ENCODE assay signal across 44 cellular contexts in genomic region chr10:93594518-93594917, GRCh38. TPM values are rescaled to one million over a fixed set of nuclear protein-coding genes. Genes with fewer than 3 reads are reported as not detected.
"Had no signal": no experiment of that assay in that cellular context is flagged by ENCODE, and none has a peak within 500 bp of the region (broad histone marks: within the 10 kb centered on the region; RNA-seq: fewer than 3 reads in every experiment).

No MANE protein-coding gene starts in this region.

- H3K4me1 Mint-ChIP-seq: activated naive CD4-positive, alpha-beta T cell treated with anti-CD3 and anti-CD28 coated beads, Interleukin-2, amount 10 ng/mL, durations not matched to agents 7 days and 5 days; activated naive CD4-positive, alpha-beta T cell treated with anti-CD3 and anti-CD28 coated beads, Interleukin-2, amount 50 U/mL, for 24 hours; activated naive CD8-positive, alpha-beta T cell treated with anti-CD3 and anti-CD28 coated beads for 36 hours; activated naive CD8-positive, alpha-beta T cell treated with anti-CD3 and anti-CD28 coated beads, Interleukin-2, amount 10 ng/mL, durations not matched to agents 7 days and 5 days; activated naive CD8-positive, alpha-beta T cell treated with anti-CD3 and anti-CD28 coated beads, Interleukin-2, amount 50 U/mL, for 24 hours; activated T-helper 17 cell treated with anti-CD3 and anti-CD28 coated beads, Interleukin-2, amount 50 U/mL, for 72 hours; brain; central memory CD8-positive, alpha-beta T cell had no signal

- H3K36me3 Mint-ChIP-seq: activated naive CD4-positive, alpha-beta T cell treated with anti-CD3 and anti-CD28 coated beads, Interleukin-2, amount 10 ng/mL, durations not matched to agents 7 days and 5 days; activated naive CD4-positive, alpha-beta T cell treated with anti-CD3 and anti-CD28 coated beads, Interleukin-2, amount 50 U/mL, for 24 hours; activated naive CD4-positive, alpha-beta T cell treated with anti-CD3 and anti-CD28 coated beads, Interleukin-2, amount 50 U/mL, for 72 hours; activated naive CD8-positive, alpha-beta T cell; activated naive CD8-positive, alpha-beta T cell treated with anti-CD3 and anti-CD28 coated beads for 36 hours; activated naive CD8-positive, alpha-beta T cell treated with anti-CD3 and anti-CD28 coated beads, Interleukin-2, amount 10 ng/mL, durations not matched to agents 7 days and 5 days; brain had no signal

- H3K27me3 ChIP-seq: adrenal gland, ascending aorta, body of pancreas, brain microvascular endothelial cell, breast epithelium had no signal

- FAIRE-seq: astrocyte, bronchial epithelial cell had no signal

- H3K4me3 Mint-ChIP-seq: activated naive CD4-positive, alpha-beta T cell treated with anti-CD3 and anti-CD28 coated beads for 36 hours; activated naive CD4-positive, alpha-beta T cell treated with anti-CD3 and anti-CD28 coated beads, Interleukin-2, amount 10 ng/mL, durations not matched to agents 7 days and 5 days; activated naive CD4-positive, alpha-beta T cell treated with anti-CD3 and anti-CD28 coated beads, Interleukin-2, amount 50 U/mL, for 24 hours; activated naive CD8-positive, alpha-beta T cell; activated naive CD8-positive, alpha-beta T cell treated with anti-CD3 and anti-CD28 coated beads for 36 hours; activated naive CD8-positive, alpha-beta T cell treated with anti-CD3 and anti-CD28 coated beads, Interleukin-2, amount 10 ng/mL, durations not matched to agents 7 days and 5 days; activated naive CD8-positive, alpha-beta T cell treated with anti-CD3 and anti-CD28 coated beads, Interleukin-2, amount 50 U/mL, for 24 hours; activated T-cell treated with anti-CD3 and anti-CD28 coated beads, Interleukin-2, amount 50 U/mL, for 24 hours; activated T-cell treated with anti-CD3 and anti-CD28 coated beads, Interleukin-2, amount 50 U/mL, for 4 hours; activated T-cell treated with anti-CD3 and anti-CD28 coated beads, Interleukin-2, amount 50 U/mL, for 72 hours; activated T-helper 1 cell treated with anti-CD3 and anti-CD28 coated beads, Interleukin-12 subunit alpha, Interleukin-12 subunit beta, Interleukin-2, Interleukin-4 antibody, amounts not matched to agents 30 ng/mL and 10 ng/mL and 1 ng/mL, durations not matched to agents 14 hours and 24 hours and 36 hours; activated T-helper 17 cell treated with anti-CD3 and anti-CD28 coated beads, Interleukin-2, amount 50 U/mL, for 72 hours; brain; central memory CD8-positive, alpha-beta T cell had no signal

- H3K9me3 ChIP-seq: adrenal gland, ascending aorta, body of pancreas, breast epithelium had no signal

- H3K27ac ChIP-seq: adrenal gland, ascending aorta, body of pancreas, brain microvascular endothelial cell, breast epithelium, cardiac muscle cell had no signal

- DNase-seq: activated effector memory CD4-positive, alpha-beta T cell treated with anti-CD3 and anti-CD28 coated beads, Interleukin-2, amount 50 U/mL, for 16 hours; activated effector memory CD4-positive, alpha-beta T cell treated with Interleukin-2 at 50 U/mL for 16 hours; activated gamma-delta T cell; activated gamma-delta T cell treated with Interleukin-2 at 50 U/mL for 16 hours; activated naive CD4-positive, alpha-beta T cell; activated naive CD4-positive, alpha-beta T cell treated with anti-CD3 and anti-CD28 coated beads for 36 hours; activated naive CD4-positive, alpha-beta T cell treated with anti-CD3 and anti-CD28 coated beads, Interleukin-2, amount 10 ng/mL, durations not matched to agents 7 days and 5 days; activated naive CD4-positive, alpha-beta T cell treated with anti-CD3 and anti-CD28 coated beads, Interleukin-2, amount 50 U/mL, for 16 hours; activated naive CD4-positive, alpha-beta T cell treated with Interleukin-2 at 50 U/mL for 16 hours; activated naive CD8-positive, alpha-beta T cell treated with anti-CD3 and anti-CD28 coated beads for 36 hours; activated naive CD8-positive, alpha-beta T cell treated with anti-CD3 and anti-CD28 coated beads, Interleukin-2, amount 10 ng/mL, durations not matched to agents 7 days and 5 days; activated naive CD8-positive, alpha-beta T cell treated with anti-CD3 and anti-CD28 coated beads, Interleukin-2, amount 50 U/mL, for 24 hours; activated T-cell treated with anti-CD3 and anti-CD28 coated beads, Interleukin-2, amount 50 U/mL, for 1 hour; activated T-cell treated with anti-CD3 and anti-CD28 coated beads, Interleukin-2, amount 50 U/mL, for 24 hours; activated T-cell treated with anti-CD3 and anti-CD28 coated beads, Interleukin-2, amount 50 U/mL, for 4 hours; activated T-cell treated with anti-CD3 and anti-CD28 coated beads, Interleukin-2, amount 50 U/mL, for 48 hours; activated T-cell treated with anti-CD3 and anti-CD28 coated beads, Interleukin-2, amount 50 U/mL, for 72 hours; adrenal gland; amniotic stem cell; amygdala; anterior cingulate cortex; aorta; body of pancreas; brain microvascular endothelial cell; caudate nucleus; central memory CD4-positive, alpha-beta T cell; cerebellar nuclear complex had no signal

- H3K4me1 ChIP-seq: adrenal gland, ascending aorta, body of pancreas, breast epithelium had no signal

- ATAC-seq: activated naive CD4-positive, alpha-beta T cell treated with anti-CD3 and anti-CD28 coated beads, Interleukin-2, amount 50 U/mL, for 72 hours; activated naive CD8-positive, alpha-beta T cell treated with anti-CD3 and anti-CD28 coated beads, Interleukin-2, amount 50 U/mL, for 24 hours; activated T-cell treated with anti-CD3 and anti-CD28 coated beads, Interleukin-2, amount 50 U/mL, for 4 hours; activated T-cell treated with anti-CD3 and anti-CD28 coated beads, Interleukin-2, amount 50 U/mL, for 72 hours; activated T-helper 17 cell treated with anti-CD3 and anti-CD28 coated beads, Interleukin-2, amount 50 U/mL, for 72 hours; body of pancreas had no signal

- H3K36me3 ChIP-seq: adrenal gland, ascending aorta, brain microvascular endothelial cell, breast epithelium, cardiac muscle cell had no signal

- H3K27ac Mint-ChIP-seq: activated naive CD4-positive, alpha-beta T cell treated with anti-CD3 and anti-CD28 coated beads for 36 hours; activated naive CD4-positive, alpha-beta T cell treated with anti-CD3 and anti-CD28 coated beads, Interleukin-2, amount 10 ng/mL, durations not matched to agents 7 days and 5 days; activated naive CD4-positive, alpha-beta T cell treated with anti-CD3 and anti-CD28 coated beads, Interleukin-2, amount 50 U/mL, for 24 hours; activated naive CD4-positive, alpha-beta T cell treated with anti-CD3 and anti-CD28 coated beads, Interleukin-2, amount 50 U/mL, for 72 hours; activated naive CD8-positive, alpha-beta T cell; activated naive CD8-positive, alpha-beta T cell treated with anti-CD3 and anti-CD28 coated beads for 36 hours; activated naive CD8-positive, alpha-beta T cell treated with anti-CD3 and anti-CD28 coated beads, Interleukin-2, amount 10 ng/mL, durations not matched to agents 7 days and 5 days; activated naive CD8-positive, alpha-beta T cell treated with anti-CD3 and anti-CD28 coated beads, Interleukin-2, amount 50 U/mL, for 24 hours; activated T-cell treated with anti-CD3 and anti-CD28 coated beads, Interleukin-2, amount 50 U/mL, for 24 hours; activated T-cell treated with anti-CD3 and anti-CD28 coated beads, Interleukin-2, amount 50 U/mL, for 72 hours; activated T-helper 1 cell treated with anti-CD3 and anti-CD28 coated beads, Interleukin-12 subunit alpha, Interleukin-12 subunit beta, Interleukin-2, Interleukin-4 antibody, amounts not matched to agents 30 ng/mL and 10 ng/mL and 1 ng/mL, durations not matched to agents 14 hours and 24 hours and 36 hours; activated T-helper 17 cell treated with anti-CD3 and anti-CD28 coated beads, Interleukin-2, amount 50 U/mL, for 72 hours; activated T-helper 2 cell treated with anti-CD3 and anti-CD28 coated beads, Interferon-gamma antibody, Interleukin-2, Interleukin-4, amounts not matched to agents 10 μg/mL and 5 μg/mL and 100 μg/mL, durations not matched to agents 14 hours and 24 hours and 36 hours had no signal

- H3K4me3 ChIP-seq: adrenal gland, ascending aorta, body of pancreas, breast epithelium, cardiac muscle cell had no signal

- H3K9me3 Mint-ChIP-seq: activated naive CD4-positive, alpha-beta T cell treated with anti-CD3 and anti-CD28 coated beads for 36 hours; activated naive CD4-positive, alpha-beta T cell treated with anti-CD3 and anti-CD28 coated beads, Interleukin-2, amount 10 ng/mL, durations not matched to agents 7 days and 5 days; activated naive CD4-positive, alpha-beta T cell treated with anti-CD3 and anti-CD28 coated beads, Interleukin-2, amount 50 U/mL, for 24 hours; activated naive CD4-positive, alpha-beta T cell treated with anti-CD3 and anti-CD28 coated beads, Interleukin-2, amount 50 U/mL, for 72 hours; activated naive CD8-positive, alpha-beta T cell treated with anti-CD3 and anti-CD28 coated beads for 36 hours; activated naive CD8-positive, alpha-beta T cell treated with anti-CD3 and anti-CD28 coated beads, Interleukin-2, amount 10 ng/mL, durations not matched to agents 7 days and 5 days; activated naive CD8-positive, alpha-beta T cell treated with anti-CD3 and anti-CD28 coated beads, Interleukin-2, amount 50 U/mL, for 24 hours; activated T-cell treated with anti-CD3 and anti-CD28 coated beads, Interleukin-2, amount 50 U/mL, for 24 hours; activated T-cell treated with anti-CD3 and anti-CD28 coated beads, Interleukin-2, amount 50 U/mL, for 4 hours; activated T-cell treated with anti-CD3 and anti-CD28 coated beads, Interleukin-2, amount 50 U/mL, for 72 hours; activated T-helper 1 cell treated with anti-CD3 and anti-CD28 coated beads, Interleukin-12 subunit alpha, Interleukin-12 subunit beta, Interleukin-2, Interleukin-4 antibody, amounts not matched to agents 30 ng/mL and 10 ng/mL and 1 ng/mL, durations not matched to agents 14 hours and 24 hours and 36 hours; activated T-helper 17 cell treated with anti-CD3 and anti-CD28 coated beads, Interleukin-2, amount 50 U/mL, for 72 hours; activated T-helper 2 cell treated with anti-CD3 and anti-CD28 coated beads, Interferon-gamma antibody, Interleukin-2, Interleukin-4, amounts not matched to agents 10 μg/mL and 5 μg/mL and 100 μg/mL, durations not matched to agents 14 hours and 24 hours and 36 hours; brain; central memory CD8-positive, alpha-beta T cell had no signal

RNA-seq across cellular contexts. Expression of gene RBP4, which starts 6.5 kb away (rescaled TPM):
- total RNA-seq: activated naive CD4-positive, alpha-beta T cell treated with anti-CD3 and anti-CD28 coated beads for 36 hours; activated naive CD4-positive, alpha-beta T cell treated with anti-CD3 and anti-CD28 coated beads, Interleukin-2, amount 50 U/mL, for 72 hours; activated naive CD8-positive, alpha-beta T cell treated with anti-CD3 and anti-CD28 coated beads for 36 hours; activated naive CD8-positive, alpha-beta T cell treated with anti-CD3 and anti-CD28 coated beads, Interleukin-2, amount 10 ng/mL, durations not matched to agents 7 days and 5 days; activated T-cell treated with anti-CD3 and anti-CD28 coated beads, Interleukin-2, amount 50 U/mL, for 72 hours; activated T-helper 1 cell treated with anti-CD3 and anti-CD28 coated beads, Interleukin-12 subunit alpha, Interleukin-12 subunit beta, Interleukin-2, Interleukin-4 antibody, amounts not matched to agents 30 ng/mL and 10 ng/mL and 1 ng/mL, durations not matched to agents 14 hours and 24 hours and 36 hours; activated T-helper 17 cell treated with anti-CD3 and anti-CD28 coated beads, Interleukin-2, amount 50 U/mL, for 72 hours; activated T-helper 2 cell treated with anti-CD3 and anti-CD28 coated beads, Interferon-gamma antibody, Interleukin-2, Interleukin-4, amounts not matched to agents 10 μg/mL and 5 μg/mL and 100 μg/mL, durations not matched to agents 14 hours and 24 hours and 36 hours; bronchial epithelial cell; cardiac muscle cell had no signal

RNA-seq across cellular contexts. Expression of gene PDE6C, which starts 17.8 kb away (rescaled TPM):
- total RNA-seq: activated naive CD4-positive, alpha-beta T cell treated with anti-CD3 and anti-CD28 coated beads for 36 hours; activated naive CD4-positive, alpha-beta T cell treated with anti-CD3 and anti-CD28 coated beads, Interleukin-2, amount 50 U/mL, for 72 hours; activated naive CD8-positive, alpha-beta T cell treated with anti-CD3 and anti-CD28 coated beads for 36 hours; activated naive CD8-positive, alpha-beta T cell treated with anti-CD3 and anti-CD28 coated beads, Interleukin-2, amount 10 ng/mL, durations not matched to agents 7 days and 5 days; activated T-cell treated with anti-CD3 and anti-CD28 coated beads, Interleukin-2, amount 50 U/mL, for 4 hours; activated T-cell treated with anti-CD3 and anti-CD28 coated beads, Interleukin-2, amount 50 U/mL, for 72 hours; activated T-helper 1 cell treated with anti-CD3 and anti-CD28 coated beads, Interleukin-12 subunit alpha, Interleukin-12 subunit beta, Interleukin-2, Interleukin-4 antibody, amounts not matched to agents 30 ng/mL and 10 ng/mL and 1 ng/mL, durations not matched to agents 14 hours and 24 hours and 36 hours; activated T-helper 17 cell treated with anti-CD3 and anti-CD28 coated beads, Interleukin-2, amount 50 U/mL, for 72 hours; activated T-helper 2 cell treated with anti-CD3 and anti-CD28 coated beads, Interferon-gamma antibody, Interleukin-2, Interleukin-4, amounts not matched to agents 10 μg/mL and 5 μg/mL and 100 μg/mL, durations not matched to agents 14 hours and 24 hours and 36 hours; adrenal gland; aorta; ascending aorta; astrocyte; body of pancreas; breast epithelium; bronchial epithelial cell; cardiac muscle cell; cardiac septum; cerebellum; chondrocyte had no signal
- polyA plus RNA-seq: adipose tissue, adrenal gland, aorta had no signal

RNA-seq across cellular contexts. Expression of gene FFAR4, which starts 28.1 kb away (rescaled TPM):
- total RNA-seq: activated naive CD4-positive, alpha-beta T cell treated with anti-CD3 and anti-CD28 coated beads for 36 hours; activated naive CD4-positive, alpha-beta T cell treated with anti-CD3 and anti-CD28 coated beads, Interleukin-2, amount 50 U/mL, for 72 hours; activated naive CD8-positive, alpha-beta T cell treated with anti-CD3 and anti-CD28 coated beads for 36 hours; activated naive CD8-positive, alpha-beta T cell treated with anti-CD3 and anti-CD28 coated beads, Interleukin-2, amount 10 ng/mL, durations not matched to agents 7 days and 5 days; activated T-cell treated with anti-CD3 and anti-CD28 coated beads, Interleukin-2, amount 50 U/mL, for 4 hours; activated T-cell treated with anti-CD3 and anti-CD28 coated beads, Interleukin-2, amount 50 U/mL, for 72 hours; activated T-helper 1 cell treated with anti-CD3 and anti-CD28 coated beads, Interleukin-12 subunit alpha, Interleukin-12 subunit beta, Interleukin-2, Interleukin-4 antibody, amounts not matched to agents 30 ng/mL and 10 ng/mL and 1 ng/mL, durations not matched to agents 14 hours and 24 hours and 36 hours; activated T-helper 17 cell treated with anti-CD3 and anti-CD28 coated beads, Interleukin-2, amount 50 U/mL, for 72 hours; activated T-helper 2 cell treated with anti-CD3 and anti-CD28 coated beads, Interferon-gamma antibody, Interleukin-2, Interleukin-4, amounts not matched to agents 10 μg/mL and 5 μg/mL and 100 μg/mL, durations not matched to agents 14 hours and 24 hours and 36 hours; ascending aorta; astrocyte; bronchial epithelial cell; cardiac muscle cell; chondrocyte had no signal
- polyA plus RNA-seq: cardiac muscle cell had no signal
